In the genomic region with DNA sequence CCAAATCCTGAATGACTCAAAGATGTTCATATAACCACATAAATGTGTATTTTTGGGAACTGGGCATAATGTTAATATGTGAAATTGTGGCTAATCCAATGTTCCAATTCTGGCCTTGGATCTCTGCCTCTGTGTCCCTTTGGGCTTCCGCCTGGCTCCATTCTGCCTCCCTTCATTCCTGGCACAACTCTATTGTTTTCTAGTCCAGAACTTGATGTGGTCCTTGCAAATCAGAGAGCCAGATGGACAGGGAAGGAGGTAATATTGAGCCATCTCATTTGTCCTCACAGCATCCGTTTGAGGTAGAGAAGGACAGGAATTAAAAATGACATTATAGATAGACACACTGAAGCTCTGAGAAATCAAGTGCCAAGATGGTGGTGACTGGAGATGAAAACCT, we compare ENCODE assay signal across 26 cellular contexts.
DNase-seq lines count a peak whose midpoint lies in the region; ATAC-seq, FAIRE-seq and TF ChIP-seq lines count a peak whose summit lies in the region.
"Had no signal": no experiment of that assay in that cellular context is flagged by ENCODE, and none has a peak within 500 bp of the region (broad histone marks: within the 10 kb centered on the region; RNA-seq: fewer than 3 reads in every experiment).

No MANE protein-coding gene starts in this region.

- CTCF ChIA-PET in CD4-positive, alpha-beta T cell (lab: Charles Lee) = no interaction called here

- no peak overlapping the region for H3K9ac ChIP-seq in MM.1S (ENCODE audit: low read length)

- no peaks in the 10 kb centered on the region for H3K27me3 Mint-ChIP-seq in CD4-positive, alpha-beta T cell
- H3K27me3 Mint-ChIP-seq: activated naive CD8-positive, alpha-beta T cell treated with anti-CD3 and anti-CD28 coated beads, Interleukin-2, amount 50 U/mL, for 24 hours; stimulated activated naive CD8-positive, alpha-beta T cell treated with anti-CD3 and anti-CD28 coated beads, Interleukin-15, Interleukin-2, amounts not matched to agents 100 ng/mL and 50 ng/mL, for 24 hours had no signal

- H3K9me3 Mint-ChIP-seq in CD4-positive, alpha-beta T cell = no peaks in the 10 kb centered on the region
- H3K9me3 Mint-ChIP-seq: activated naive CD8-positive, alpha-beta T cell treated with anti-CD3 and anti-CD28 coated beads, Interleukin-2, amount 50 U/mL, for 24 hours; activated T-cell treated with anti-CD3 and anti-CD28 coated beads, Interleukin-2, amount 50 U/mL, for 4 hours; H9; nephron progenitor cell; stimulated activated naive CD8-positive, alpha-beta T cell treated with anti-CD3 and anti-CD28 coated beads, Interleukin-15, Interleukin-2, amounts not matched to agents 100 ng/mL and 50 ng/mL, for 24 hours had no signal

- TF ChIP-seq CTCF in CD4-positive, alpha-beta T cell (IDR thresholded peaks at IDR 0.05) = no peak
- no peak for TF ChIP-seq CTCF in MM.1S (IDR thresholded peaks at IDR 0.05; ENCODE audit: low read length)

- no peaks in the 10 kb centered on the region for H3K36me3 Mint-ChIP-seq in CD4-positive, alpha-beta T cell (ENCODE audit: low read depth)

- no peaks in the 10 kb centered on the region for H4K20me1 ChIP-seq in MM.1S (ENCODE audit: insufficient read depth, low read length)

- H3K9me3 ChIP-seq in CD4-positive, alpha-beta T cell (ENCODE audit: control insufficient read depth, low read length) = no peaks in the 10 kb centered on the region
- H3K9me3 ChIP-seq in MM.1S (replicated peaks; ENCODE audit: insufficient read depth, low read length) (no peaks in the 10 kb centered on the region), small intestine (ENCODE audit: control insufficient read depth, low read depth) (no peaks in the 10 kb centered on the region)
- H3K9me3 ChIP-seq: BE2C, right atrium auricular region, spleen, tibial nerve had no signal

- H3K4me1 ChIP-seq in MM.1S (ENCODE audit: low read length) (peaks cover 46% of the 10 kb centered on the region), small intestine (ENCODE audit: control insufficient read depth in 2 of 2, insufficient read depth in 1 of 2, low read depth in 1 of 2, low read length in 1 of 2) (peaks cover 0 to 2% of the 10 kb centered on the region in 2 donors)

- 88 to 93% (median 90%) methylated on average over 2 of the region's 2 CpGs for WGBS in small intestine, 3 donors

- POLR2A ChIA-PET in CD4-positive, alpha-beta T cell (lab: Charles Lee) = interaction anchor here (0.6 to 4.4 kb wide), 2 partner anchors 14 to 608 kb away, joined by 3 to 18 read pairs; no protein-coding TSS in a partner anchor

- H3K36me3 ChIP-seq in MM.1S (replicated peaks; ENCODE audit: insufficient read depth, low read length) (no peaks in the 10 kb centered on the region), small intestine (ENCODE audit: control insufficient read depth in 2 of 2, insufficient read depth in 2 of 2, low read length in 2 of 2) (no peaks in the 10 kb centered on the region)
- H3K36me3 ChIP-seq: BE2C, right atrium auricular region, spleen, tibial nerve had no signal

- ATAC-seq in CD4-positive, alpha-beta T cell (ENCODE audit: poor library complexity) = no peak
- peak; percentile 27 for ATAC-seq in sciatic nerve
- ATAC-seq: activated naive CD8-positive, alpha-beta T cell treated with anti-CD3 and anti-CD28 coated beads, Interleukin-2, amount 50 U/mL, for 24 hours; activated T-cell treated with anti-CD3 and anti-CD28 coated beads, Interleukin-2, amount 50 U/mL, for 4 hours; left colon had no signal

- peak overlapping the region; percentile 3; the same call in 1 of the 2 replicates for H3K4me2 ChIP-seq in MM.1S (ENCODE audit: low read depth, low read length)

- H3K27me3 ChIP-seq in CD4-positive, alpha-beta T cell (ENCODE audit: control insufficient read depth, insufficient read depth, low read length) = no peaks in the 10 kb centered on the region
- no peaks in the 10 kb centered on the region for H3K27me3 ChIP-seq in MM.1S (replicated peaks; ENCODE audit: insufficient read depth, low read length)
- H3K27me3 ChIP-seq in small intestine (ENCODE audit: control insufficient read depth in 2 of 2, insufficient read depth in 2 of 2, low read length in 2 of 2) = no peaks in the 10 kb centered on the region
- H3K27me3 ChIP-seq: BE2C, right atrium auricular region, spleen, tibial nerve had no signal

- peaks cover 33% of the 10 kb centered on the region for H3F3A ChIP-seq in MM.1S (ENCODE audit: insufficient read depth, low read length)

- FAIRE-seq in small intestine (lab: Jason Lieb, UNC) = no peak
- FAIRE-seq: G401.6 had no signal

- intact Hi-C loops in CD4-positive, alpha-beta T cell (cut with DNase I, micrococcal nuclease) = loop anchor here in 1 of 2 experiments (5.0 kb wide), 1 partner anchor 39 kb away; no protein-coding TSS in a partner anchor
- intact Hi-C loops in sciatic nerve (cut with DNase I) = no loop called here

- no peaks in the 10 kb centered on the region for H3K79me2 ChIP-seq in MM.1S (ENCODE audit: low read length)

- H2AFZ ChIP-seq in MM.1S (ENCODE audit: low read length) = no peak overlapping the region

- H3K4me1 Mint-ChIP-seq in CD4-positive, alpha-beta T cell (ENCODE audit: low read depth) = peaks cover 87% of the 10 kb centered on the region

- peak overlapping the region; percentile 45 for H3K27ac Mint-ChIP-seq in CD4-positive, alpha-beta T cell
- H3K27ac Mint-ChIP-seq: activated naive CD8-positive, alpha-beta T cell treated with anti-CD3 and anti-CD28 coated beads, Interleukin-2, amount 50 U/mL, for 24 hours; H9; nephron progenitor cell; stimulated activated naive CD8-positive, alpha-beta T cell treated with anti-CD3 and anti-CD28 coated beads, Interleukin-15, Interleukin-2, amounts not matched to agents 100 ng/mL and 50 ng/mL, for 24 hours had no signal

- H3K4me3 Mint-ChIP-seq in CD4-positive, alpha-beta T cell = no peak overlapping the region
- H3K4me3 Mint-ChIP-seq: activated naive CD8-positive, alpha-beta T cell treated with anti-CD3 and anti-CD28 coated beads, Interleukin-2, amount 50 U/mL, for 24 hours; activated T-cell treated with anti-CD3 and anti-CD28 coated beads, Interleukin-2, amount 50 U/mL, for 4 hours; H9; nephron progenitor cell; stimulated activated naive CD8-positive, alpha-beta T cell treated with anti-CD3 and anti-CD28 coated beads, Interleukin-15, Interleukin-2, amounts not matched to agents 100 ng/mL and 50 ng/mL, for 24 hours had no signal

- H3K4me3 ChIP-seq in MM.1S (ENCODE audit: low read length) (no peak overlapping the region), small intestine (ENCODE audit: low read depth in 1 of 2, low read length in 2 of 2) (no peak overlapping the region)
- H3K4me3 ChIP-seq: right atrium auricular region, spleen, tibial nerve had no signal

- H3K9me2 ChIP-seq in MM.1S (replicated peaks; ENCODE audit: insufficient read depth, low read length) = no peaks in the 10 kb centered on the region

- no peak overlapping the region for H3K27ac ChIP-seq in CD4-positive, alpha-beta T cell (ENCODE audit: low read depth, low read length)
- H3K27ac ChIP-seq in MM.1S (ENCODE audit: low read length) (no peak overlapping the region), cingulate gyrus (ENCODE audit: low read depth, low read length) (peak overlapping the region; percentile 77), small intestine (ENCODE audit: low read depth in 1 of 2, low read length in 1 of 2) (no peak overlapping the region)
- H3K27ac ChIP-seq: right atrium auricular region had no signal

- no peak for DNase-seq in CD4-positive, alpha-beta T cell
- no peak for DNase-seq in MM.1S
- DNase-seq in sciatic nerve (ENCODE audit: low spot score) = no peak
- no peak for DNase-seq in kidney glomerular epithelial cell (lab: John Stamatoyannopoulos, UW)
- no peak for DNase-seq in MV-4-11 (lab: John Stamatoyannopoulos, UW)
- DNase-seq in small intestine = no peak
- no peak for DNase-seq in activated CD8-positive, alpha-beta memory T cell treated with anti-CD3 and anti-CD28 coated beads, Interleukin-2, amount 50 U/mL, for 48 hours
- DNase-seq: activated CD4-positive, CD25-positive, alpha-beta regulatory T cell; activated gamma-delta T cell; activated naive CD8-positive, alpha-beta T cell treated with anti-CD3 and anti-CD28 coated beads, Interleukin-2, amount 50 U/mL, for 24 hours; activated T-cell treated with anti-CD3 and anti-CD28 coated beads, Interleukin-2, amount 50 U/mL, for 4 hours; BE2C; effector CD4-positive, alpha-beta T cell; H9; Kasumi-1; left colon; NCI-H1694 treated with DMSO at 0.1 percent for 48 hours; nephron progenitor cell; RPMI8226; spleen; stimulated activated CD4-positive, alpha-beta T cell treated with anti-CD3 and anti-CD28 coated beads, Interleukin-2, amount 100 ng/mL, for 24 hours had no signal
